9 cellular contexts compared by ENCODE assay signal in the genomic region with DNA sequence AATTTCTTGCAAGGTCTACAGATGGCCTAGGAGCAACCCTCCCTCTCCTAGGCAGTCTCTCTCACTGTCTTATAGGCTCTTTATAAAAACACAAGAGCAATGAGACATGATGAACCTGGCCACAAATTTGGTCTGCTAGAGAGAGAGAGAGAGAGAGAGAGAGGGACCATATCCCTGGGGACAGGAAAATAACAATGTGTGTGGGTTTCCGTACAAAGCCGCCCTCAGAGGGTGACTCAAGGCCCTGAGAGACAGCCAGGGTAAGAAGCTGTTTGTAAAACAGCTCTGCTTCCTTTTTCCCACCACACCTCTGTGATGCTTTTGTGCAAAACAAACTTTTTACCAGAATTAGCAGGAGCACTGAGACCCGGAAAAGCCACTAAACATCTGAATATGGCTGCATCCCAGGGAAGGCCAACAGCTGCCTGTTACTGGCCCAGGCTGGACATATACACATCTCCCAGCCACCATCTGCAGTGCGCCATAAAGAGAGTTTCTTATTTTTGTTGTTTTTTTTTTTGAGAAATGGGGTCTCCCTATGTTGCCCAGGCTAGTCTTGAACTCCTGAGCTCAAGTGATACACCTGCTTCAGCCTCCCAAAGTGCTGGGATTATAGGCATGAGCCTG. TPM values are rescaled to one million over a fixed set of nuclear protein-coding genes. Genes with fewer than 3 reads are reported as not detected.
DNase-seq lines count a peak whose midpoint lies in the region; FAIRE-seq and TF ChIP-seq lines count a peak whose summit lies in the region.
"Had no signal": no experiment of that assay in that cellular context is flagged by ENCODE, and none has a peak within 500 bp of the region (broad histone marks: within the 10 kb centered on the region; RNA-seq: fewer than 3 reads in every experiment).

No MANE protein-coding gene starts in this region.

- no peaks in the 10 kb centered on the region for H4K20me1 ChIP-seq in osteoblast (ENCODE audit: insufficient read depth, low read length)

- no peak overlapping the region for H3K4me3 ChIP-seq in osteoblast (ENCODE audit: insufficient read depth, low read length)
- H3K4me3 ChIP-seq in kidney (ENCODE audit: low read length in 2 of 2), result no peak overlapping the region

- H3K27me3 ChIP-seq in osteoblast (ENCODE audit: insufficient read depth, low read length), result no peaks in the 10 kb centered on the region

- H3K27ac ChIP-seq in osteoblast (ENCODE audit: low read depth, low read length), result no peak overlapping the region
- H3K27ac ChIP-seq in kidney (ENCODE audit: low read depth in 2 of 2, low read length in 2 of 2), result peak overlapping the region in 1 of 2 donors; percentile 10

- H2AFZ ChIP-seq in osteoblast (ENCODE audit: low read length), result no peak overlapping the region

- DNase-seq in ELR (ENCODE audit: low read depth) (peak; percentile 3), HT1080 (ENCODE audit: low read depth) (peak; percentile 64), activated T-helper 1 cell treated with Interleukin-2 at 50 U/mL for 16 hours (ENCODE audit: low read depth) (peak; percentile 60), osteoblast (ENCODE audit: insufficient read length, low spot score, missing footprints) (peak; percentile 34), SW 1271 (lab: John Stamatoyannopoulos, UW) (no peak), midbrain (lab: John Stamatoyannopoulos, UW) (no peak), kidney (no peak), SKM-1 (lab: John Stamatoyannopoulos, UW; ENCODE audit: unreplicated experiment) (no peak)

- FAIRE-seq in kidney (lab: Jason Lieb, UNC), result no peak

- TF ChIP-seq CTCF in osteoblast (IDR thresholded peaks at IDR 0.05; ENCODE audit: extremely low read depth, low read depth, low read length) (no peak), kidney (IDR thresholded peaks at IDR 0.05; ENCODE audit: borderline replicate concordance, extremely low read depth, insufficient read depth) (no peak)

- H3K9me3 ChIP-seq in osteoblast (ENCODE audit: low read depth, low read length), result no peaks in the 10 kb centered on the region
- H3K9me3 ChIP-seq in kidney (ENCODE audit: control insufficient read depth in 1 of 2, low read length in 2 of 2), result no peaks in the 10 kb centered on the region

- H3K4me2 ChIP-seq in osteoblast (ENCODE audit: insufficient read depth, low read length), result no peak overlapping the region

- no peak overlapping the region for H3K9ac ChIP-seq in kidney (ENCODE audit: low read length in 2 of 2)

- no peaks in the 10 kb centered on the region for H3K79me2 ChIP-seq in osteoblast (ENCODE audit: insufficient read depth, low read length)

- intact Hi-C loops in kidney (cut with DNase I), result no loop called here

- no peaks in the 10 kb centered on the region for H3K4me1 ChIP-seq in osteoblast (ENCODE audit: insufficient read depth, low read length)
- no peaks in the 10 kb centered on the region for H3K4me1 ChIP-seq in kidney (ENCODE audit: control insufficient read depth in 1 of 2, insufficient read depth in 1 of 2, low read depth in 1 of 2, low read length in 2 of 2)

- H3K36me3 ChIP-seq in osteoblast (ENCODE audit: insufficient read depth, low read length) (no peaks in the 10 kb centered on the region), kidney (ENCODE audit: control insufficient read depth in 1 of 2, insufficient read depth in 2 of 2, low read length in 2 of 2) (no peaks in the 10 kb centered on the region)

RNA-seq across cellular contexts. Expression of a gene that starts 18.4 kb away (rescaled TPM):
- 0.97 and 1.2 TPM in 2 replicates for total RNA-seq in HT1080 (2014; rRNA removed; shearing (Covaris generic))
- 0.29 and 0.90 TPM in 2 replicates for polyA plus RNA-seq in HT1080 (2015; cell fraction: cytosol; rRNA removed)
- 1.1 and 1.8 TPM in 2 replicates for polyA plus RNA-seq in HT1080 (2015; cell fraction: nucleus; rRNA removed)
- total RNA-seq in osteoblast, result not detected in 2 replicates
- 30.0 TPM for total RNA-seq in kidney
- 21.2 TPM for polyA plus RNA-seq in kidney (ENCODE audit: insufficient read depth, low read depth, low replicate concordance)
- total RNA-seq: fibroblast of villous mesenchyme had no signal

RNA-seq across cellular contexts. Expression of a gene that starts 39.2 kb away (rescaled TPM):
- total RNA-seq in HT1080 (2014; rRNA removed; shearing (Covaris generic)), result not detected in 2 replicates
- polyA plus RNA-seq in HT1080 (2015; cell fraction: cytosol; rRNA removed), result 0.01 TPM in 1 of 2 replicates, not detected in the other
- not detected in 2 replicates for polyA plus RNA-seq in HT1080 (2015; cell fraction: nucleus; rRNA removed)
- not detected in 2 replicates for total RNA-seq in osteoblast
- 10.2 TPM for total RNA-seq in kidney
- polyA plus RNA-seq in kidney (ENCODE audit: insufficient read depth, low read depth, low replicate concordance), result 6.4 TPM
- total RNA-seq: fibroblast of villous mesenchyme had no signal

RNA-seq across cellular contexts. Expression of a gene that starts 44.6 kb away (rescaled TPM):
- total RNA-seq in HT1080 (2014; rRNA removed; shearing (Covaris generic)), result 0.07 TPM in 1 of 2 replicates, not detected in the other
- not detected in 2 replicates for polyA plus RNA-seq in HT1080 (2015; cell fraction: cytosol; rRNA removed)
- polyA plus RNA-seq in HT1080 (2015; cell fraction: nucleus; rRNA removed), result not detected in 2 replicates
- total RNA-seq in osteoblast (0.72 TPM in 1 of 2 replicates, not detected in the other), kidney (345 TPM)
- polyA plus RNA-seq in kidney (ENCODE audit: insufficient read depth, low read depth, low replicate concordance), result 542 TPM

RNA-seq across cellular contexts. Expression of a gene that starts 45.0 kb away (rescaled TPM):
- not detected in 2 replicates for total RNA-seq in HT1080 (2014; rRNA removed; shearing (Covaris generic))
- polyA plus RNA-seq in HT1080 (2015; cell fraction: cytosol; rRNA removed), result not detected in 2 replicates
- polyA plus RNA-seq in HT1080 (2015; cell fraction: nucleus; rRNA removed), result not detected in 2 replicates
- total RNA-seq in osteoblast (not detected in 2 replicates), kidney (288 TPM)
- polyA plus RNA-seq in kidney (ENCODE audit: insufficient read depth, low read depth, low replicate concordance), result 513 TPM
- total RNA-seq: fibroblast of villous mesenchyme had no signal

Comparison
In these comparisons a context has a peak if more than half of its experiments do, and no peak if none do; other contexts are left out.
1. DNase-seq: peak in ELR (single experiment), HT1080 (single experiment), activated T-helper 1 cell treated with Interleukin-2 at 50 U/mL for 16 hours (single experiment) and osteoblast (single experiment); none in SW 1271 (0 of 2), midbrain (single experiment), kidney (single experiment) and SKM-1 (single experiment).
2. RNA of a gene that starts 18.4 kb away (total RNA-seq): 30.0 TPM in kidney (single experiment); 0.97 to 1.2 TPM in HT1080 and not detected in osteoblast; every median in the first group is over 10 times any median in the second.
3. RNA of a gene that starts 39.2 kb away (total RNA-seq): 10.2 TPM in kidney (single experiment); not detected in HT1080 and not detected in osteoblast; every median in the first group is over 10 times any median in the second.
4. RNA of a gene that starts 44.6 kb away (total RNA-seq): 345 TPM in kidney (single experiment); 0.72 TPM in osteoblast and 0.07 TPM in HT1080; every median in the first group is over 100 times any median in the second.